Comparison of ENCODE assay signal across 12 cellular contexts in genomic region chr10:110754375-110755120, GRCh38.
"Had no signal": no experiment of that assay in that cellular context is flagged by ENCODE, and none has a peak within 500 bp of the region (broad histone marks: within the 10 kb centered on the region; RNA-seq: fewer than 3 reads in every experiment).

No MANE protein-coding gene starts in this region.

- H3K9me3 ChIP-seq: body of pancreas, mucosa of descending colon, stomach, thoracic aorta had no signal

- H3K4me3 Mint-ChIP-seq: dendritic cell treated with granulocyte-macrophage colony-stimulating factor and Interleukin-4, amounts not matched to agents 40 ng/mL and 50 ng/mL, for 4 days; effector memory CD8-positive, alpha-beta T cell; nephron; T-cell had no signal

- H3K4me3 ChIP-seq: body of pancreas, mucosa of descending colon, stomach, thoracic aorta had no signal

- H3K27me3 ChIP-seq: body of pancreas, stomach had no signal

- H3K4me1 ChIP-seq: stomach had no signal

- H3K27ac ChIP-seq: body of pancreas, stomach, thoracic aorta, VCaP had no signal

- H3K36me3 ChIP-seq: stomach, thoracic aorta had no signal

- H3K27me3 Mint-ChIP-seq: dendritic cell treated with granulocyte-macrophage colony-stimulating factor and Interleukin-4, amounts not matched to agents 40 ng/mL and 50 ng/mL, for 4 days; effector memory CD8-positive, alpha-beta T cell; T-cell had no signal

- H3K27ac Mint-ChIP-seq: activated naive CD4-positive, alpha-beta T cell treated with anti-CD3 and anti-CD28 coated beads, Interleukin-2, amount 50 U/mL, for 72 hours; dendritic cell treated with granulocyte-macrophage colony-stimulating factor and Interleukin-4, amounts not matched to agents 40 ng/mL and 50 ng/mL, for 4 days; effector memory CD8-positive, alpha-beta T cell; nephron; T-cell had no signal

- ATAC-seq: body of pancreas; effector memory CD8-positive, alpha-beta T cell; mucosa of descending colon; T-cell had no signal

- DNase-seq: amniotic stem cell; body of pancreas; effector memory CD8-positive, alpha-beta T cell; mucosa of descending colon; stimulated activated CD4-positive, alpha-beta T cell treated with anti-CD3 and anti-CD28 coated beads, Interleukin-2, amount 100 ng/mL, for 48 hours; stomach; T-cell had no signal

- H3K36me3 Mint-ChIP-seq: T-cell had no signal

- H3K9me3 Mint-ChIP-seq: effector memory CD8-positive, alpha-beta T cell had no signal
